8 cellular contexts compared by ENCODE assay signal in the genomic region with DNA sequence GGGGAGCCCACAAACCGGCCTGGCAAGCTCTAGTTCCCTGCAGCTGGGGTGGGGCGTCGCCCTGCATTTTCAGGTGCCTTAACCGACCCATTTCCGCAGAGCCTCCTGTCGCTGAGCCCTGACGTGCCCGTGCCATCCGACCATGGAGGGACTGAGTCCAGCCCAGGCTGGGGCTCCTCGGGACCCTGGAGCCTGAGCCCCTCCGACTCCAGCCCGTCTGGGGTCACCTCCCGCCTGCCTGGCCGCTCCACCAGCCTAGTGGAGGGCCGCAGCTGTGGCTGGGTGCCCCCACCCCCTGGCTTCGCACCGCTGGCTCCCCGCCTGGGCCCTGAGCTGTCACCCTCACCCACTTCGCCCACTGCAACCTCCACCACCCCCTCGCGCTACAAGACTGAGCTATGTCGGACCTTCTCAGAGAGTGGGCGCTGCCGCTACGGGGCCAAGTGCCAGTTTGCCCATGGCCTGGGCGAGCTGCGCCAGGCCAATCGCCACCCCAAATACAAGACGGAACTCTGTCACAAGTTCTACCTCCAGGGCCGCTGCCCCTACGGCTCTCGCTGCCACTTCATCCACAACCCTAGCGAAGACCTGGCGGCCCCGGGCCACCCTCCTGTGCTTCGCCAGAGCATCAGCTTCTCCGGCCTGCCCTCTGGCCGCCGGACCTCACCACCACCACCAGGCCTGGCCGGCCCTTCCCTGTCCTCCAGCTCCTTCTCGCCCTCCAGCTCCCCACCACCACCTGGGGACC. TPM values are rescaled to one million over a fixed set of nuclear protein-coding genes. Genes with fewer than 3 reads are reported as not detected.
DNase-seq lines count a peak whose midpoint lies in the region; ATAC-seq and TF ChIP-seq lines count a peak whose summit lies in the region.

No MANE protein-coding gene starts in this region.

- peak in 1 of 2 donors; percentile 4 for ATAC-seq in CD4-positive, CD25-positive, alpha-beta regulatory T cell (ENCODE audit: low read depth in 2 of 2)
- no peak for ATAC-seq in heart left ventricle
- no peak for ATAC-seq in sciatic nerve
- ATAC-seq in HG03039 (IDR thresholded peaks at IDR 0.05; ENCODE audit: unreplicated experiment), result no peak

- peak in 1 of 2 donors; percentile 4 for TF ChIP-seq POLR2A in heart left ventricle (IDR thresholded peaks at IDR 0.05)

- H3K4me1 Mint-ChIP-seq in CD4-positive, CD25-positive, alpha-beta regulatory T cell, result peaks cover 4 to 55% (median 36%) of the 10 kb centered on the region in 4 donors

- 21 to 30% (median 26%) methylated on average over 40 to 41 of the region's 41 CpGs for WGBS in heart left ventricle, 4 donors

- no peak for TF ChIP-seq CTCF in heart left ventricle (IDR thresholded peaks at IDR 0.05)

- intact Hi-C loops in heart left ventricle (cut with DNase I), result no loop called here
- intact Hi-C loops in sciatic nerve (cut with DNase I), result no loop called here

- peaks cover 0 to 11% (median 0%) of the 10 kb centered on the region in 7 donors for H3K9me3 Mint-ChIP-seq in CD4-positive, CD25-positive, alpha-beta regulatory T cell

- H3K27me3 Mint-ChIP-seq in CD4-positive, CD25-positive, alpha-beta regulatory T cell, result peaks cover 27% of the 10 kb centered on the region

- H3K4me1 ChIP-seq in CD4-positive, CD25-positive, alpha-beta regulatory T cell (ENCODE audit: control insufficient read depth, insufficient read depth, low read length, poor library complexity, severe bottlenecking), result peaks cover 74% of the 10 kb centered on the region
- peaks cover 7 to 58% (median 31%) of the 10 kb centered on the region in 12 donors for H3K4me1 ChIP-seq in heart left ventricle

- peaks cover 19% of the 10 kb centered on the region for H3K36me3 ChIP-seq in CD4-positive, CD25-positive, alpha-beta regulatory T cell (ENCODE audit: control insufficient read depth, insufficient read depth, low read length)
- peaks cover 3 to 26% (median 14%) of the 10 kb centered on the region in 9 donors for H3K36me3 ChIP-seq in heart left ventricle

- H3K27ac Mint-ChIP-seq in CD4-positive, CD25-positive, alpha-beta regulatory T cell, result peak overlapping the region; percentile 98 to 100 (median 99)

- H3K27ac ChIP-seq in CD4-positive, CD25-positive, alpha-beta regulatory T cell (ENCODE audit: insufficient read depth, low read length, poor library complexity, severe bottlenecking), result peak overlapping the region; percentile 100
- peak overlapping the region; percentile 94 to 100 (median 99) for H3K27ac ChIP-seq in heart left ventricle

- no peaks in the 10 kb centered on the region for H3K9me3 ChIP-seq in CD4-positive, CD25-positive, alpha-beta regulatory T cell (ENCODE audit: control insufficient read depth in 2 of 2, low read length in 2 of 2)
- no peaks in the 10 kb centered on the region for H3K9me3 ChIP-seq in heart left ventricle

- peak overlapping the region; percentile 95 to 99 (median 98) for H3K4me3 Mint-ChIP-seq in CD4-positive, CD25-positive, alpha-beta regulatory T cell

- H3K27me3 ChIP-seq in CD4-positive, CD25-positive, alpha-beta regulatory T cell (ENCODE audit: control insufficient read depth, insufficient read depth, low read length), result no peaks in the 10 kb centered on the region
- peaks cover 0 to 5% (median 0%) of the 10 kb centered on the region in 9 donors for H3K27me3 ChIP-seq in heart left ventricle

- H3K4me3 ChIP-seq in CD4-positive, CD25-positive, alpha-beta regulatory T cell (ENCODE audit: low read depth, low read length), result peak overlapping the region; percentile 97
- peak overlapping the region; percentile 59 to 100 (median 96) for H3K4me3 ChIP-seq in heart left ventricle

- DNase-seq in CD4-positive, CD25-positive, alpha-beta regulatory T cell, result peak; percentile 62 to 95 (median 86)
- DNase-seq in NAMALWA (ENCODE audit: low spot score), result peak; percentile 86
- peak; percentile 60 for DNase-seq in activated naive CD4-positive, alpha-beta T cell treated with anti-CD3 and anti-CD28 coated beads, Interleukin-2, amount 50 U/mL, for 16 hours
- DNase-seq in heart left ventricle, result peak in 3 of 5 donors; percentile 50 to 76 (median 59)
- peak; percentile 76 for DNase-seq in sciatic nerve (ENCODE audit: low spot score)
- DNase-seq in superior temporal gyrus (ENCODE audit: extremely low spot score), result no peak
- DNase-seq in HuH-7.5 (ENCODE audit: low spot score), result no peak

- H3K36me3 Mint-ChIP-seq in CD4-positive, CD25-positive, alpha-beta regulatory T cell, result peaks cover 23% of the 10 kb centered on the region

RNA-seq across cellular contexts. Expression of gene ZFP36, which starts 1.2 kb away (rescaled TPM):
- total RNA-seq in CD4-positive, CD25-positive, alpha-beta regulatory T cell, result 1,400 TPM
- 100 to 1,000 TPM in 3 of 4 donors, 10 to 100 TPM in 1; 89.8 to 134 (median 109) TPM for polyA plus RNA-seq in CD4-positive, CD25-positive, alpha-beta regulatory T cell
- total RNA-seq in heart left ventricle (100 to 1,000 TPM in 2 of 9 donors, 10 to 100 TPM in 7; 16.1 to 145 (median 51.1) TPM), sciatic nerve (342 TPM)
- polyA plus RNA-seq in heart left ventricle, result 10 to 100 TPM; 45.8 to 65.1 TPM

RNA-seq across cellular contexts. Expression of gene PLEKHG2, which starts 4.7 kb away (rescaled TPM):
- total RNA-seq in CD4-positive, CD25-positive, alpha-beta regulatory T cell, result 209 TPM
- 1 to 10 TPM; 1.3 to 3.9 (median 3.1) TPM for polyA plus RNA-seq in CD4-positive, CD25-positive, alpha-beta regulatory T cell
- total RNA-seq in heart left ventricle (10 to 100 TPM in 8 of 9 donors, 1 to 10 TPM in 1; 9.2 to 38.5 (median 14.6) TPM), sciatic nerve (89.2 TPM)
- polyA plus RNA-seq in heart left ventricle, result 10 to 100 TPM in 1 of 2 donors, 1 to 10 TPM in 1; 8.9 to 11.7 TPM

RNA-seq across cellular contexts. Expression of gene MED29, which starts 16.6 kb away (rescaled TPM):
- total RNA-seq in CD4-positive, CD25-positive, alpha-beta regulatory T cell, result 65.6 TPM
- 10 to 100 TPM; 53.6 to 61.4 (median 57.9) TPM for polyA plus RNA-seq in CD4-positive, CD25-positive, alpha-beta regulatory T cell
- total RNA-seq in heart left ventricle (10 to 100 TPM; 26.3 to 53.0 (median 34.1) TPM), sciatic nerve (37.2 TPM)
- 10 to 100 TPM; 34.1 to 46.0 TPM for polyA plus RNA-seq in heart left ventricle

RNA-seq across cellular contexts. Expression of gene PAF1, which starts 16.9 kb away (rescaled TPM):
- total RNA-seq in CD4-positive, CD25-positive, alpha-beta regulatory T cell, result 138 TPM
- polyA plus RNA-seq in CD4-positive, CD25-positive, alpha-beta regulatory T cell, result 10 to 100 TPM; 35.0 to 46.7 (median 39.0) TPM
- total RNA-seq in heart left ventricle (10 to 100 TPM; 32.8 to 75.7 (median 40.7) TPM), sciatic nerve (38.7 TPM)
- polyA plus RNA-seq in heart left ventricle, result 10 to 100 TPM; 32.5 to 61.1 TPM

RNA-seq across cellular contexts. Expression of gene RPS16, which starts 27.9 kb away (rescaled TPM):
- 2,708 TPM for total RNA-seq in CD4-positive, CD25-positive, alpha-beta regulatory T cell
- polyA plus RNA-seq in CD4-positive, CD25-positive, alpha-beta regulatory T cell, result 1,000 to 10,000 TPM; 1,440 to 2,367 (median 1,925) TPM
- 1,000 to 10,000 TPM in 7 of 9 donors, 100 to 1,000 TPM in 2; 617 to 1,566 (median 1,374) TPM for total RNA-seq in heart left ventricle
- 1,000 to 10,000 TPM; 1,266 to 2,656 TPM for polyA plus RNA-seq in heart left ventricle
- 1,367 TPM for total RNA-seq in sciatic nerve

Comparison
In these comparisons a context has a peak if more than half of its experiments do, and no peak if none do; other contexts are left out.
1. DNase-seq: peak in CD4-positive, CD25-positive, alpha-beta regulatory T cell (3 of 3), NAMALWA (single experiment), activated naive CD4-positive, alpha-beta T cell treated with anti-CD3 and anti-CD28 coated beads, Interleukin-2, amount 50 U/mL, for 16 hours (single experiment), heart left ventricle (3 of 5) and sciatic nerve (single experiment); none in superior temporal gyrus (single experiment) and HuH-7.5 (single experiment).